11 cellular contexts compared by ENCODE assay signal in the genomic region with DNA sequence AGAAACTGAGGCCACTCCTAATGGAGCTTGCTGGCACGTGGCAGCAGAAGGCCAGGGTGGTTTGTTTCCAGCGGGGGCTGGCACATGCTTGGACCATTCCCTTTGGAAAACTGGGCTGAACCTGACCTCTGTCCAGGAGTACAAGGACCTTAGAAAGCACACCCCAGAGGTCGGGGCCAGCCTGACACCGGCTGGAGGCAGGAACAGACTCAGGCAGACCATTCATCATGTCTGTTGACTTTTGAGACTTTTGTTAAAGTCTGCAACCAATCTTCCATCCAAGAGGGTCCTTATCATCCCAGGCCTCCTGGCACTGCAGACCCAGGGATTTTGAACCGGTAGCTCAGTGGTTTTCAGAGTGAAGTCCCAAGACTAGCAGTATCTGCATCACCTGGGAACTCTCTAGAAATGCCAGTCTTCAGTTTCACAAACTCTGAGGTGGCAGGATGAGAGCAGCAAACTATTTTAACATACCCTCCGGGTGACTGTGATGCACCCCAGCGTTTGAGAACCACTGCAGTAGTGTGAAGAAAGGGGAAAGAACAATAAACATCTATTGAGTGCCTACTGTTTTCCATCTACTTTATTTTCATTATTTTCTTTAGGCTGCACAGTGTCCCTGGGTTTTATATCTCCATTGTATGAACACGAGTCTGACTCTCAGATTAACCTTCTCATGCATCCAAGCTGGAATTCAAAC.
A peak's percentile ranks its signal among the peaks of the same experiment; 100 is the strongest.
DNase-seq lines count a peak whose midpoint lies in the region; ATAC-seq and TF ChIP-seq lines count a peak whose summit lies in the region.
"Had no signal": no experiment of that assay in that cellular context is flagged by ENCODE, and none has a peak within 500 bp of the region (broad histone marks: within the 10 kb centered on the region; RNA-seq: fewer than 3 reads in every experiment).

No MANE protein-coding gene starts in this region.

- no peak for ATAC-seq in CD4-positive, CD25-positive, alpha-beta regulatory T cell (ENCODE audit: low read depth in 2 of 2)
- no peak for ATAC-seq in naive thymus-derived CD8-positive, alpha-beta T cell
- no peak for ATAC-seq in stimulated activated naive B cell treated with anti-CD40 and anti-IgM and Interleukin-4, amounts not matched to agents 10 μg/mL and 1 μg/mL and 100 μg/mL, for 72 hours (replicated peaks)

- H3K4me1 ChIP-seq in CD4-positive, CD25-positive, alpha-beta regulatory T cell (ENCODE audit: control insufficient read depth, insufficient read depth, low read length, poor library complexity, severe bottlenecking) = peaks cover 20% of the 10 kb centered on the region

- TF ChIP-seq CTCF in brain microvascular endothelial cell (IDR thresholded peaks at IDR 0.05; ENCODE audit: low read depth, low read length, missing control alignments) = no peak

- in situ Hi-C loops in brain microvascular endothelial cell (cut with HindIII; ENCODE audit: low pct_ligation_motif_present, low sequenced_read_pairs) = no loop called here

- H3K36me3 ChIP-seq in CD4-positive, CD25-positive, alpha-beta regulatory T cell (ENCODE audit: control insufficient read depth, insufficient read depth, low read length) = no peaks in the 10 kb centered on the region
- H3K36me3 ChIP-seq in KOPT-K1 (ENCODE audit: insufficient read depth, low read length) (peaks cover 4% of the 10 kb centered on the region; the same call in 1 of the 2 replicates), brain microvascular endothelial cell (replicated peaks) (no peaks in the 10 kb centered on the region)

- no peak overlapping the region for H3K27ac ChIP-seq in CD4-positive, CD25-positive, alpha-beta regulatory T cell (ENCODE audit: insufficient read depth, low read length, poor library complexity, severe bottlenecking)
- H3K27ac ChIP-seq in KOPT-K1 (ENCODE audit: low read depth, low read length, poor library complexity, severe bottlenecking) (peak overlapping the region; percentile 60), brain microvascular endothelial cell (peak overlapping the region; percentile 19)

- no peak for DNase-seq in CD4-positive, CD25-positive, alpha-beta regulatory T cell
- no peak for DNase-seq in brain microvascular endothelial cell
- DNase-seq in naive thymus-derived CD8-positive, alpha-beta T cell = no peak
- DNase-seq in stimulated activated naive CD4-positive, alpha-beta T cell (lab: John Stamatoyannopoulos, UW) = no peak
- no peak for DNase-seq in stimulated activated naive B cell treated with anti-CD40 and anti-IgM and Interleukin-4, amounts not matched to agents 10 μg/mL and 1 μg/mL and 100 μg/mL, for 72 hours
- DNase-seq in stimulated activated CD4-positive, alpha-beta T cell treated with anti-CD3 and anti-CD28 coated beads, Interleukin-4, amount 100 ng/mL, for 1 hour = no peak
- no peak for DNase-seq in NCI-H1694 treated with DMSO at 0.1 percent for 48 hours (lab: John Stamatoyannopoulos, UW)
- DNase-seq: C1 segment of cervical spinal cord, right cardiac atrium had no signal

- no peak overlapping the region for H3K4me3 Mint-ChIP-seq in CD4-positive, CD25-positive, alpha-beta regulatory T cell
- H3K4me3 Mint-ChIP-seq in naive thymus-derived CD8-positive, alpha-beta T cell = peak overlapping the region in 4 of 10 donors; percentile 30 to 63 (median 46)
- no peak overlapping the region for H3K4me3 Mint-ChIP-seq in stimulated activated naive B cell treated with anti-CD40 and anti-IgM and Interleukin-4, amounts not matched to agents 10 μg/mL and 1 μg/mL and 100 μg/mL, for 72 hours

- POLR2A ChIA-PET in naive thymus-derived CD8-positive, alpha-beta T cell (lab: Charles Lee) = interaction anchor here (0.6 to 0.9 kb wide), 2 partner anchors 84 to 181 kb away, joined by 3 read pairs; no protein-coding TSS in a partner anchor

- no peak overlapping the region for H3K4me3 ChIP-seq in CD4-positive, CD25-positive, alpha-beta regulatory T cell (ENCODE audit: low read depth, low read length)
- H3K4me3 ChIP-seq in brain microvascular endothelial cell (ENCODE audit: low read depth, low read length) = no peak overlapping the region
- H3K4me3 ChIP-seq: lung had no signal

- H3K27me3 ChIP-seq in CD4-positive, CD25-positive, alpha-beta regulatory T cell (ENCODE audit: control insufficient read depth, insufficient read depth, low read length) = no peaks in the 10 kb centered on the region
- H3K27me3 ChIP-seq in brain microvascular endothelial cell (replicated peaks) = no peaks in the 10 kb centered on the region

- no peaks in the 10 kb centered on the region for H3K9me3 ChIP-seq in CD4-positive, CD25-positive, alpha-beta regulatory T cell (ENCODE audit: control insufficient read depth in 2 of 2, low read length in 2 of 2)
- H3K9me3 ChIP-seq in KOPT-K1 (ENCODE audit: insufficient read depth, low read length, poor library complexity, severe bottlenecking) = no peaks in the 10 kb centered on the region

- H3K27me3 Mint-ChIP-seq in CD4-positive, CD25-positive, alpha-beta regulatory T cell = no peaks in the 10 kb centered on the region
- H3K27me3 Mint-ChIP-seq in naive thymus-derived CD8-positive, alpha-beta T cell = no peaks in the 10 kb centered on the region
- H3K27me3 Mint-ChIP-seq in stimulated activated naive B cell treated with anti-CD40 and anti-IgM and Interleukin-4, amounts not matched to agents 10 μg/mL and 1 μg/mL and 100 μg/mL, for 72 hours = no peaks in the 10 kb centered on the region

- peak overlapping the region; percentile 61 to 86 (median 85) for H3K27ac Mint-ChIP-seq in CD4-positive, CD25-positive, alpha-beta regulatory T cell
- H3K27ac Mint-ChIP-seq in naive thymus-derived CD8-positive, alpha-beta T cell = peak overlapping the region in 9 of 10 donors; percentile 86 to 100 (median 98)
- H3K27ac Mint-ChIP-seq in stimulated activated naive B cell treated with anti-CD40 and anti-IgM and Interleukin-4, amounts not matched to agents 10 μg/mL and 1 μg/mL and 100 μg/mL, for 72 hours = no peak overlapping the region

- H3K36me3 Mint-ChIP-seq in CD4-positive, CD25-positive, alpha-beta regulatory T cell = peaks cover 10% of the 10 kb centered on the region
- H3K36me3 Mint-ChIP-seq in naive thymus-derived CD8-positive, alpha-beta T cell = peaks cover 0 to 2% (median 0%) of the 10 kb centered on the region in 3 donors
- H3K36me3 Mint-ChIP-seq in stimulated activated naive B cell treated with anti-CD40 and anti-IgM and Interleukin-4, amounts not matched to agents 10 μg/mL and 1 μg/mL and 100 μg/mL, for 72 hours = peaks cover 18 to 26% of the 10 kb centered on the region in 2 donors

- H3K4me1 Mint-ChIP-seq in CD4-positive, CD25-positive, alpha-beta regulatory T cell = peaks cover 4 to 53% (median 29%) of the 10 kb centered on the region in 4 donors
- peaks cover 35 to 76% (median 68%) of the 10 kb centered on the region in 4 donors for H3K4me1 Mint-ChIP-seq in naive thymus-derived CD8-positive, alpha-beta T cell
- H3K4me1 Mint-ChIP-seq in stimulated activated naive B cell treated with anti-CD40 and anti-IgM and Interleukin-4, amounts not matched to agents 10 μg/mL and 1 μg/mL and 100 μg/mL, for 72 hours = peaks cover 35 to 60% of the 10 kb centered on the region in 2 donors

- H3K9me3 Mint-ChIP-seq in CD4-positive, CD25-positive, alpha-beta regulatory T cell = no peaks in the 10 kb centered on the region
- no peaks in the 10 kb centered on the region for H3K9me3 Mint-ChIP-seq in naive thymus-derived CD8-positive, alpha-beta T cell
- no peaks in the 10 kb centered on the region for H3K9me3 Mint-ChIP-seq in stimulated activated naive B cell treated with anti-CD40 and anti-IgM and Interleukin-4, amounts not matched to agents 10 μg/mL and 1 μg/mL and 100 μg/mL, for 72 hours
